9 cellular contexts compared by ENCODE assay signal in genomic region chrX:134542485-134542884, GRCh38.
DNase-seq lines count a peak whose midpoint lies in the region; ATAC-seq, FAIRE-seq and TF ChIP-seq lines count a peak whose summit lies in the region.
"Had no signal": no experiment of that assay in that cellular context is flagged by ENCODE, and none has a peak within 500 bp of the region (broad histone marks: within the 10 kb centered on the region; RNA-seq: fewer than 3 reads in every experiment).

No MANE protein-coding gene starts in this region.

- DNase-seq in GM12891 (ENCODE audit: insufficient read length, low spot score) = no peak
- DNase-seq in RWPE1 (ENCODE audit: low spot score) = peak; percentile 51
- peak; percentile 89 for DNase-seq in left kidney (ENCODE audit: low read depth, low spot score)
- no peak for DNase-seq in left lung
- DNase-seq: stimulated activated CD4-positive, alpha-beta T cell treated with anti-CD3 and anti-CD28 coated beads, Interleukin-1b, Interleukin-23, amount 100 ng/mL, for 48 hours had no signal

- no peaks in the 10 kb centered on the region for H3K36me3 ChIP-seq in left lung

- H3K9me3 ChIP-seq in left lung = no peaks in the 10 kb centered on the region

- no peaks in the 10 kb centered on the region for H3K4me1 ChIP-seq in left lung

- peaks cover 20 to 39% of the 10 kb centered on the region in 2 donors for H3K27me3 ChIP-seq in left lung

- no peak for TF ChIP-seq POLR2A in GM12891 (IDR thresholded peaks at IDR 0.05; ENCODE audit: low read depth, low read length)

- H3K27ac ChIP-seq in RWPE1 = peak overlapping the region; percentile 67
- no peak overlapping the region for H3K27ac ChIP-seq in left lung

- H3K4me3 ChIP-seq in left lung = no peak overlapping the region

- POLR2A ChIA-PET in RWPE1 (lab: Yijun Ruan, JAX; ENCODE audit: low non-redundant PET) = no interaction called here

- ATAC-seq in HG03432 (IDR thresholded peaks at IDR 0.05; ENCODE audit: unreplicated experiment) (peak; percentile 60), HG02588 (IDR thresholded peaks at IDR 0.05; ENCODE audit: unreplicated experiment) (no peak), GM21528 (IDR thresholded peaks at IDR 0.05; ENCODE audit: low FRiP score, unreplicated experiment) (no peak), left lung (no peak), HG03175 (IDR thresholded peaks at IDR 0.05; ENCODE audit: unreplicated experiment) (no peak)

- CTCF ChIA-PET in RWPE1 (lab: Yijun Ruan, JAX) = interaction anchor here (0.7 kb wide), 1 partner anchor 173 kb away, joined by 3 read pairs; no protein-coding TSS in a partner anchor

- TF ChIP-seq CTCF in RWPE1 (conservative IDR thresholded peaks at IDR 0.05; ENCODE audit: low read depth) (no peak), left lung (IDR thresholded peaks at IDR 0.05) (no peak)

- intact Hi-C loops in left lung (cut with DNase I) = no loop called here

- no peak for FAIRE-seq in GM12891 (lab: Jason Lieb, UNC)

TF ChIP-seq in GM12891, 5 proteins besides CTCF, POLR2A, EP300 and RAD21:
- TF ChIP-seq POU2F2 (IDR thresholded peaks at IDR 0.05; ENCODE audit: low read depth, low read length) = no peak
- TF ChIP-seq PAX5 (IDR thresholded peaks at IDR 0.05; ENCODE audit: insufficient read depth, low read length, severe bottlenecking) = no peak
- peak; percentile 23; the same call in 1 of the 2 replicates for TF ChIP-seq SPI1 (IDR thresholded peaks at IDR 0.05; ENCODE audit: low read depth, low read length)
- TF ChIP-seq TAF1 (IDR thresholded peaks at IDR 0.05; ENCODE audit: low read depth, low read length) = no peak
- TF ChIP-seq POLR2AphosphoS5 (IDR thresholded peaks at IDR 0.05; ENCODE audit: low read depth, low read length) = no peak

Comparison
In these comparisons a context has a peak if more than half of its experiments do, and no peak if none do; other contexts are left out.
1. DNase-seq: peak in RWPE1 (single experiment) and left kidney (single experiment); none in GM12891 (single experiment) and left lung (0 of 2).